In genomic region chr11:58524232-58525036, GRCh38 we compare ENCODE assay signal across 1 cellular context.
TF ChIP-seq lines count a peak whose summit lies in the region.

No MANE protein-coding gene starts in this region.

TF ChIP-seq in GM23338, 12 proteins besides CTCF, POLR2A, EP300 and RAD21 (continued from another document):
- no peak for TF ChIP-seq ZNF462 (CRISPR knock-in tag; IDR thresholded peaks at IDR 0.05)
